16 cellular contexts compared by ENCODE assay signal in genomic region chr9:112777914-112778313, GRCh38. TPM values are rescaled to one million over a fixed set of nuclear protein-coding genes. Genes with fewer than 3 reads are reported as not detected.
DNase-seq lines count a peak whose midpoint lies in the region; ATAC-seq and TF ChIP-seq lines count a peak whose summit lies in the region.
"Had no signal": no experiment of that assay in that cellular context is flagged by ENCODE, and none has a peak within 500 bp of the region (broad histone marks: within the 10 kb centered on the region; RNA-seq: fewer than 3 reads in every experiment).

No MANE protein-coding gene starts in this region.

- no peak overlapping the region for H3K4me3 Mint-ChIP-seq in activated T-cell treated with anti-CD3 and anti-CD28 coated beads, Interleukin-2, amount 50 U/mL, for 72 hours
- H3K4me3 Mint-ChIP-seq in activated T-cell treated with anti-CD3 and anti-CD28 coated beads, Interleukin-2, amount 50 U/mL, for 24 hours: no peak overlapping the region
- no peak overlapping the region for H3K4me3 Mint-ChIP-seq in activated naive CD8-positive, alpha-beta T cell treated with anti-CD3 and anti-CD28 coated beads, Interleukin-2, amount 50 U/mL, for 24 hours
- no peak overlapping the region for H3K4me3 Mint-ChIP-seq in CD14-positive monocyte
- H3K4me3 Mint-ChIP-seq: central memory CD8-positive, alpha-beta T cell; T-helper 17 cell had no signal

- ATAC-seq in activated T-cell treated with anti-CD3 and anti-CD28 coated beads, Interleukin-2, amount 50 U/mL, for 72 hours (replicated peaks in 1 of 2): peak; percentile 93 to 98
- peak; percentile 89 for ATAC-seq in activated naive CD8-positive, alpha-beta T cell treated with anti-CD3 and anti-CD28 coated beads, Interleukin-2, amount 50 U/mL, for 24 hours
- ATAC-seq in HG03354 (IDR thresholded peaks at IDR 0.05; ENCODE audit: poor library complexity, severe bottlenecking, unreplicated experiment) (no peak), GM19395 (IDR thresholded peaks at IDR 0.05; ENCODE audit: unreplicated experiment) (no peak)
- ATAC-seq: T-helper 17 cell had no signal

- intact Hi-C loops in CD14-positive monocyte (cut with micrococcal nuclease): no loop called here

- no peaks in the 10 kb centered on the region for H3K27me3 Mint-ChIP-seq in activated T-cell treated with anti-CD3 and anti-CD28 coated beads, Interleukin-2, amount 50 U/mL, for 72 hours (ENCODE audit: low read depth)
- H3K27me3 Mint-ChIP-seq in activated T-cell treated with anti-CD3 and anti-CD28 coated beads, Interleukin-2, amount 50 U/mL, for 24 hours: no peaks in the 10 kb centered on the region
- H3K27me3 Mint-ChIP-seq in activated naive CD8-positive, alpha-beta T cell treated with anti-CD3 and anti-CD28 coated beads, Interleukin-2, amount 50 U/mL, for 24 hours: no peaks in the 10 kb centered on the region
- peaks cover 0 to 1% (median 0%) of the 10 kb centered on the region in 3 donors for H3K27me3 Mint-ChIP-seq in CD14-positive monocyte (ENCODE audit: low read depth in 3 of 3)
- H3K27me3 Mint-ChIP-seq: central memory CD8-positive, alpha-beta T cell; T-helper 17 cell had no signal

- TF ChIP-seq CTCF in CD14-positive monocyte (IDR thresholded peaks at IDR 0.05): no peak

- peaks cover 0 to 2% of the 10 kb centered on the region in 2 donors for H3K36me3 Mint-ChIP-seq in activated T-cell treated with anti-CD3 and anti-CD28 coated beads, Interleukin-2, amount 50 U/mL, for 72 hours (ENCODE audit: insufficient read depth in 2 of 2)
- no peaks in the 10 kb centered on the region for H3K36me3 Mint-ChIP-seq in activated T-cell treated with anti-CD3 and anti-CD28 coated beads, Interleukin-2, amount 50 U/mL, for 24 hours (ENCODE audit: low read depth)
- H3K36me3 Mint-ChIP-seq in activated naive CD8-positive, alpha-beta T cell treated with anti-CD3 and anti-CD28 coated beads, Interleukin-2, amount 50 U/mL, for 24 hours (ENCODE audit: low read depth): no peaks in the 10 kb centered on the region
- H3K36me3 Mint-ChIP-seq in CD14-positive monocyte: peaks cover 11 to 22% of the 10 kb centered on the region in 2 donors

- H3K4me1 Mint-ChIP-seq in activated T-cell treated with anti-CD3 and anti-CD28 coated beads, Interleukin-2, amount 50 U/mL, for 72 hours (ENCODE audit: low read depth): peaks cover 14% of the 10 kb centered on the region
- peaks cover 30% of the 10 kb centered on the region for H3K4me1 Mint-ChIP-seq in activated T-cell treated with anti-CD3 and anti-CD28 coated beads, Interleukin-2, amount 50 U/mL, for 24 hours (ENCODE audit: low read depth)
- H3K4me1 Mint-ChIP-seq in activated naive CD8-positive, alpha-beta T cell treated with anti-CD3 and anti-CD28 coated beads, Interleukin-2, amount 50 U/mL, for 24 hours: peaks cover 20% of the 10 kb centered on the region
- H3K4me1 Mint-ChIP-seq in CD14-positive monocyte: peaks cover 38% of the 10 kb centered on the region

- H3K27ac Mint-ChIP-seq in activated T-cell treated with anti-CD3 and anti-CD28 coated beads, Interleukin-2, amount 50 U/mL, for 72 hours: no peak overlapping the region
- H3K27ac Mint-ChIP-seq in activated T-cell treated with anti-CD3 and anti-CD28 coated beads, Interleukin-2, amount 50 U/mL, for 24 hours: no peak overlapping the region
- no peak overlapping the region for H3K27ac Mint-ChIP-seq in activated naive CD8-positive, alpha-beta T cell treated with anti-CD3 and anti-CD28 coated beads, Interleukin-2, amount 50 U/mL, for 24 hours
- peak overlapping the region in 2 of 7 donors; percentile 62 to 77 for H3K27ac Mint-ChIP-seq in CD14-positive monocyte
- H3K27ac Mint-ChIP-seq: T-helper 17 cell had no signal

- no peaks in the 10 kb centered on the region for H3K9me3 Mint-ChIP-seq in activated T-cell treated with anti-CD3 and anti-CD28 coated beads, Interleukin-2, amount 50 U/mL, for 72 hours
- H3K9me3 Mint-ChIP-seq in activated T-cell treated with anti-CD3 and anti-CD28 coated beads, Interleukin-2, amount 50 U/mL, for 24 hours: no peaks in the 10 kb centered on the region
- H3K9me3 Mint-ChIP-seq in activated naive CD8-positive, alpha-beta T cell treated with anti-CD3 and anti-CD28 coated beads, Interleukin-2, amount 50 U/mL, for 24 hours: no peaks in the 10 kb centered on the region
- H3K9me3 Mint-ChIP-seq in CD14-positive monocyte: no peaks in the 10 kb centered on the region
- H3K9me3 Mint-ChIP-seq: central memory CD8-positive, alpha-beta T cell had no signal

- peak; percentile 48 to 51 for DNase-seq in activated T-cell treated with anti-CD3 and anti-CD28 coated beads, Interleukin-2, amount 50 U/mL, for 72 hours
- DNase-seq in activated T-cell treated with anti-CD3 and anti-CD28 coated beads, Interleukin-2, amount 50 U/mL, for 24 hours: no peak
- DNase-seq in HT1080 (ENCODE audit: low read depth): peak; percentile 48
- DNase-seq in activated naive CD8-positive, alpha-beta T cell treated with anti-CD3 and anti-CD28 coated beads, Interleukin-2, amount 50 U/mL, for 24 hours: peak; percentile 29
- DNase-seq in stimulated activated CD8-positive, alpha-beta memory T cell treated with anti-CD3 and anti-CD28 coated beads, Interleukin-4, amount 100 ng/mL, for 48 hours: peak; percentile 31
- no peak for DNase-seq in CD14-positive monocyte (ENCODE audit: low spot score)
- DNase-seq: activated naive CD4-positive, alpha-beta T cell; islet precursor cell; NCI-H446 treated with DMSO at 0.1 percent for 48 hours; posterior cingulate gyrus; stimulated activated CD4-positive, alpha-beta T cell treated with anti-CD3 and anti-CD28 coated beads, Interleukin-12 subunit alpha, Interleukin-12 subunit beta, amount 100 ng/mL, for 4 hours; T-helper 17 cell; transverse colon had no signal

RNA-seq across cellular contexts. Expression of gene SNX30, which starts 27.4 kb away (rescaled TPM):
- total RNA-seq in activated T-cell treated with anti-CD3 and anti-CD28 coated beads, Interleukin-2, amount 50 U/mL, for 72 hours: 1 to 10 TPM; 5.1 to 5.4 TPM
- total RNA-seq in HT1080 (2014; rRNA removed; shearing (Covaris generic)): 7.7 and 8.1 TPM in 2 replicates
- polyA plus RNA-seq in HT1080 (2015; cell fraction: cytosol; rRNA removed): 4.5 and 5.6 TPM in 2 replicates
- polyA plus RNA-seq in HT1080 (2015; cell fraction: nucleus; rRNA removed): 6.3 and 7.5 TPM in 2 replicates
- polyA plus RNA-seq in CD14-positive monocyte: 10 to 100 TPM; 10.3 to 10.4 TPM

RNA-seq across cellular contexts. Expression of gene INIP, which starts 60.0 kb away (rescaled TPM):
- total RNA-seq in activated T-cell treated with anti-CD3 and anti-CD28 coated beads, Interleukin-2, amount 50 U/mL, for 72 hours: 10 to 100 TPM; 34.7 to 43.5 TPM
- total RNA-seq in HT1080 (2014; rRNA removed; shearing (Covaris generic)): 16.3 and 29.4 TPM in 2 replicates
- polyA plus RNA-seq in HT1080 (2015; cell fraction: cytosol; rRNA removed): 21.6 and 23.2 TPM in 2 replicates
- polyA plus RNA-seq in HT1080 (2015; cell fraction: nucleus; rRNA removed): 13.7 and 16.1 TPM in 2 replicates
- polyA plus RNA-seq in CD14-positive monocyte: 10 to 100 TPM; 49.0 to 53.0 TPM

Comparison
In these comparisons a context has a peak if more than half of its experiments do, and no peak if none do; other contexts are left out.
1. DNase-seq: peak in activated T-cell treated with anti-CD3 and anti-CD28 coated beads, Interleukin-2, amount 50 U/mL, for 72 hours (2 of 2), HT1080 (single experiment), activated naive CD8-positive, alpha-beta T cell treated with anti-CD3 and anti-CD28 coated beads, Interleukin-2, amount 50 U/mL, for 24 hours (single experiment) and stimulated activated CD8-positive, alpha-beta memory T cell treated with anti-CD3 and anti-CD28 coated beads, Interleukin-4, amount 100 ng/mL, for 48 hours (single experiment); none in activated T-cell treated with anti-CD3 and anti-CD28 coated beads, Interleukin-2, amount 50 U/mL, for 24 hours (single experiment) and CD14-positive monocyte (single experiment).
2. ATAC-seq: peak in activated T-cell treated with anti-CD3 and anti-CD28 coated beads, Interleukin-2, amount 50 U/mL, for 72 hours (2 of 2) and activated naive CD8-positive, alpha-beta T cell treated with anti-CD3 and anti-CD28 coated beads, Interleukin-2, amount 50 U/mL, for 24 hours (single experiment); none in HG03354 (single experiment) and GM19395 (single experiment).